6 cellular contexts compared by ENCODE assay signal in the genomic region with DNA sequence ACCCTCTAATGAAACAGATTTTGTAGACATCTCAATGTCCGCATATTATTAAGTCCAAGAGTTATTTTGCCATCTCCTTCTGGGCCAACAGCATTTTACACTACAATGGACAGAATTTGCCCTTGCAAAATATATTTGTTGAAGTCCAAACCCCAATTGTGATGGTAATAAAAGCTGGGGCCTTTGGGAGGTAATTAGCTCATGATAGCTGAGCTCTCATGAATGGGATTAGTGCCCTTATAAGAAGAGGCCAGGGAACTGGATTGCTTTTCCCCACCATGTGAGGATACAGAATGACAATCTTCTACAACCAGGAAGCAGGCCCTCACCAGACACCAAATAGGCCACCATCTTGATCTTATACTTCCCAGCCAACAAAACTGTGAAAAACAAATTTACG.
"Had no signal": no experiment of that assay in that cellular context is flagged by ENCODE, and none has a peak within 500 bp of the region (broad histone marks: within the 10 kb centered on the region; RNA-seq: fewer than 3 reads in every experiment).

No MANE protein-coding gene starts in this region.

- H3K4me3 ChIP-seq: GM23248 had no signal

- DNase-seq: GM23248, GOT3, H7, HCEC 1CT, IMR-90 had no signal

- H3K27ac ChIP-seq: GM23248 had no signal

- FAIRE-seq: HTR-8/SVneo had no signal
